In genomic region chr12:3035815-3036702, GRCh38 we compare ENCODE assay signal across 12 cellular contexts. TPM values are rescaled to one million over a fixed set of nuclear protein-coding genes. Genes with fewer than 3 reads are reported as not detected.
DNase-seq lines count a peak whose midpoint lies in the region; ATAC-seq, FAIRE-seq and TF ChIP-seq lines count a peak whose summit lies in the region.
"Had no signal": no experiment of that assay in that cellular context is flagged by ENCODE, and none has a peak within 500 bp of the region (broad histone marks: within the 10 kb centered on the region; RNA-seq: fewer than 3 reads in every experiment).

No MANE protein-coding gene starts in this region.

- FAIRE-seq in GM12892 (lab: Jason Lieb, UNC), result no peak

- H3K36me3 Mint-ChIP-seq in activated CD4-positive, alpha-beta T cell treated with anti-CD3 and anti-CD28 coated beads for 36 hours (ENCODE audit: low read depth), result no peaks in the 10 kb centered on the region
- H3K36me3 Mint-ChIP-seq: activated CD8-positive, alpha-beta memory T cell treated with anti-CD3 and anti-CD28 coated beads, Interleukin-2, amount 10 ng/mL, durations not matched to agents 7 days and 5 days had no signal

- H3K4me3 ChIP-seq in AG04449 (ENCODE audit: low read depth, low read length), result no peak overlapping the region
- H3K4me3 ChIP-seq in adrenal gland, result no peak overlapping the region
- H3K4me3 ChIP-seq: sigmoid colon, suprapubic skin had no signal

- no peaks in the 10 kb centered on the region for H3K27me3 ChIP-seq in adrenal gland
- H3K27me3 ChIP-seq: sigmoid colon, suprapubic skin had no signal

- POLR2A ChIA-PET in AG04449 (lab: Yijun Ruan, JAX), result no interaction called here
- POLR2A ChIA-PET in activated CD4-positive, alpha-beta T cell treated with anti-CD3 and anti-CD28 coated beads for 36 hours (lab: Charles Lee), result no interaction called here

- WGBS in adrenal gland, 4 donors, result 72 to 78% (median 76%) methylated on average over 13 to 16 of the region's 16 CpGs

- TF ChIP-seq POLR2A in GM12892 (IDR thresholded peaks at IDR 0.05; ENCODE audit: low read depth, low read length) (no peak), adrenal gland (IDR thresholded peaks at IDR 0.05) (no peak)

- H3K9me3 ChIP-seq in adrenal gland (replicated peaks in 1 of 3), result no peaks in the 10 kb centered on the region
- H3K9me3 ChIP-seq: sigmoid colon, suprapubic skin had no signal

- no peak for ATAC-seq in activated CD4-positive, alpha-beta T cell treated with anti-CD3 and anti-CD28 coated beads for 36 hours
- ATAC-seq: activated CD8-positive, alpha-beta memory T cell treated with anti-CD3 and anti-CD28 coated beads, Interleukin-2, amount 10 ng/mL, durations not matched to agents 7 days and 5 days had no signal

- no peak overlapping the region for H3K27ac Mint-ChIP-seq in activated CD4-positive, alpha-beta T cell treated with anti-CD3 and anti-CD28 coated beads for 36 hours
- H3K27ac Mint-ChIP-seq: activated CD8-positive, alpha-beta memory T cell treated with anti-CD3 and anti-CD28 coated beads, Interleukin-2, amount 10 ng/mL, durations not matched to agents 7 days and 5 days had no signal

- TF ChIP-seq CTCF in AG04449 (IDR thresholded peaks at IDR 0.05; ENCODE audit: insufficient read depth, low read length, missing control alignments) (peak; percentile 31), adrenal gland (IDR thresholded peaks at IDR 0.05) (peak in 4 of 6 experiments; percentile 13 to 20 (median 15))

- intact Hi-C loops in adrenal gland (cut with DNase I), result loop anchor here in 1 of 2 donors (10.0 kb wide), 1 partner anchor 151 kb away; no protein-coding TSS in a partner anchor
- intact Hi-C loops in activated CD4-positive, alpha-beta T cell treated with anti-CD3 and anti-CD28 coated beads for 36 hours (cut with DNase I, micrococcal nuclease), result no loop called here

- DNase-seq in AG04449 (ENCODE audit: low read depth, low spot score) (no peak), GM12892 (ENCODE audit: insufficient read length) (peak; percentile 5), adrenal gland (no peak), inferior parietal cortex (ENCODE audit: extremely low spot score) (peak; percentile 78), NCI-H187 (lab: John Stamatoyannopoulos, UW) (no peak), kidney glomerular epithelial cell (lab: John Stamatoyannopoulos, UW) (no peak)
- no peak for DNase-seq in activated CD4-positive, alpha-beta T cell treated with anti-CD3 and anti-CD28 coated beads for 36 hours
- DNase-seq in activated naive CD4-positive, alpha-beta T cell (lab: John Stamatoyannopoulos, UW), result no peak
- DNase-seq: activated CD8-positive, alpha-beta memory T cell treated with anti-CD3 and anti-CD28 coated beads, Interleukin-2, amount 10 ng/mL, durations not matched to agents 7 days and 5 days; NCI-H510A; sigmoid colon had no signal

- H3K4me1 Mint-ChIP-seq in activated CD4-positive, alpha-beta T cell treated with anti-CD3 and anti-CD28 coated beads for 36 hours, result no peaks in the 10 kb centered on the region
- H3K4me1 Mint-ChIP-seq: activated CD8-positive, alpha-beta memory T cell treated with anti-CD3 and anti-CD28 coated beads, Interleukin-2, amount 10 ng/mL, durations not matched to agents 7 days and 5 days had no signal

- no peaks in the 10 kb centered on the region for H3K4me1 ChIP-seq in adrenal gland (replicated peaks in 1 of 2)
- H3K4me1 ChIP-seq: suprapubic skin had no signal

- CTCF ChIA-PET in AG04449 (lab: Yijun Ruan, JAX), result interaction anchor here (0.6 to 5.0 kb wide), 10 partner anchors 8 to 190 kb away, joined by 3 to 40 read pairs (median 6); no protein-coding TSS in a partner anchor
- CTCF ChIA-PET in activated CD4-positive, alpha-beta T cell treated with anti-CD3 and anti-CD28 coated beads for 36 hours (lab: Charles Lee), result no interaction called here

- H3K27ac ChIP-seq in adrenal gland, result no peak overlapping the region
- H3K27ac ChIP-seq: sigmoid colon, suprapubic skin had no signal

- H3K4me3 Mint-ChIP-seq in activated CD4-positive, alpha-beta T cell treated with anti-CD3 and anti-CD28 coated beads for 36 hours, result no peak overlapping the region
- H3K4me3 Mint-ChIP-seq: activated CD8-positive, alpha-beta memory T cell treated with anti-CD3 and anti-CD28 coated beads, Interleukin-2, amount 10 ng/mL, durations not matched to agents 7 days and 5 days had no signal

- no peaks in the 10 kb centered on the region for H3K36me3 ChIP-seq in adrenal gland (replicated peaks in 1 of 2)

- no peaks in the 10 kb centered on the region for H3K9me3 Mint-ChIP-seq in activated CD4-positive, alpha-beta T cell treated with anti-CD3 and anti-CD28 coated beads for 36 hours (ENCODE audit: low read depth)

- H3K27me3 Mint-ChIP-seq in activated CD4-positive, alpha-beta T cell treated with anti-CD3 and anti-CD28 coated beads for 36 hours, result peaks cover 2% of the 10 kb centered on the region
- H3K27me3 Mint-ChIP-seq: activated CD8-positive, alpha-beta memory T cell treated with anti-CD3 and anti-CD28 coated beads, Interleukin-2, amount 10 ng/mL, durations not matched to agents 7 days and 5 days had no signal

RNA-seq across cellular contexts. Expression of gene TSPAN9, which starts 41.1 kb away (rescaled TPM):
- 0.40 TPM for polyA plus RNA-seq in GM12892 (2012; ENCODE audit: missing spikeins)
- total RNA-seq in adrenal gland, result 10 to 100 TPM; 15.3 to 31.4 (median 27.3) TPM
- 10 to 100 TPM; 12.4 to 18.1 (median 16.5) TPM for polyA plus RNA-seq in adrenal gland
- total RNA-seq in activated CD4-positive, alpha-beta T cell treated with anti-CD3 and anti-CD28 coated beads for 36 hours, result 1 to 10 TPM in 1 of 2 experiments, under 1 TPM in 1; 0.82 to 1.3 TPM
- total RNA-seq: activated CD8-positive, alpha-beta memory T cell treated with anti-CD3 and anti-CD28 coated beads, Interleukin-2, amount 10 ng/mL, durations not matched to agents 7 days and 5 days had no signal

Comparison
In these comparisons a context has a peak if more than half of its experiments do, and no peak if none do; other contexts are left out.
1. DNase-seq: peak in GM12892 (single experiment) and inferior parietal cortex (single experiment); none in AG04449 (single experiment), adrenal gland (0 of 7), NCI-H187 (0 of 2), activated CD4-positive, alpha-beta T cell treated with anti-CD3 and anti-CD28 coated beads for 36 hours (single experiment), kidney glomerular epithelial cell (single experiment) and activated naive CD4-positive, alpha-beta T cell (0 of 4).
2. RNA of gene TSPAN9, which starts 41.1 kb away (total RNA-seq): 15.3 to 31.4 TPM in adrenal gland; 0.82 to 1.3 TPM in activated CD4-positive, alpha-beta T cell treated with anti-CD3 and anti-CD28 coated beads for 36 hours; every median in the first group is over 4 times any median in the second.